Comparison of ENCODE assay signal across 15 cellular contexts in genomic region chr18:22505136-22505535, GRCh38.
A peak's percentile ranks its signal among the peaks of the same experiment; 100 is the strongest.
DNase-seq lines count a peak whose midpoint lies in the region; FAIRE-seq and TF ChIP-seq lines count a peak whose summit lies in the region.
"Had no signal": no experiment of that assay in that cellular context is flagged by ENCODE, and none has a peak within 500 bp of the region (broad histone marks: within the 10 kb centered on the region; RNA-seq: fewer than 3 reads in every experiment).

No MANE protein-coding gene starts in this region.

- H3K27me3 ChIP-seq in SJSA1 (replicated peaks) = no peaks in the 10 kb centered on the region
- H3K27me3 ChIP-seq: suprapubic skin had no signal

- CTCF ChIA-PET in activated CD4-positive, alpha-beta memory T cell treated with anti-CD3 and anti-CD28 coated beads, Interleukin-2, amount 10 ng/mL, durations not matched to agents 7 days and 5 days (lab: Charles Lee) = no interaction called here

- H3K4me1 ChIP-seq in SJSA1 (replicated peaks) = peaks cover 32% of the 10 kb centered on the region
- H3K4me1 ChIP-seq: suprapubic skin had no signal

- peaks cover 11% of the 10 kb centered on the region for H3K9me3 Mint-ChIP-seq in osteocyte (ENCODE audit: unreplicated experiment)
- H3K9me3 Mint-ChIP-seq in activated CD4-positive, alpha-beta memory T cell treated with anti-CD3 and anti-CD28 coated beads, Interleukin-2, amount 10 ng/mL, durations not matched to agents 7 days and 5 days = no peaks in the 10 kb centered on the region

- DNase-seq in EL = peak; percentile 49
- DNase-seq in SJSA1 (ENCODE audit: low read depth in 1 of 2, low spot score in 2 of 2) = peak; percentile 69 to 91
- DNase-seq in fibroblast of peridontal ligament (ENCODE audit: extremely low read depth) = peak; percentile 30
- DNase-seq in osteocyte (ENCODE audit: extremely low spot score, unreplicated experiment) = no peak
- DNase-seq in GM12891 (ENCODE audit: insufficient read length, low spot score) = no peak
- DNase-seq in activated naive CD4-positive, alpha-beta T cell treated with Interleukin-2 at 50 U/mL for 16 hours = no peak
- no peak for DNase-seq in activated CD4-positive, alpha-beta memory T cell treated with anti-CD3 and anti-CD28 coated beads, Interleukin-2, amount 10 ng/mL, durations not matched to agents 7 days and 5 days
- DNase-seq: CD8-positive, alpha-beta T cell; NCI-H1092 treated with DMSO at 0.1 percent for 48 hours; NCI-H345 had no signal

- H3K4me1 Mint-ChIP-seq in osteocyte (ENCODE audit: unreplicated experiment) = peaks cover 25% of the 10 kb centered on the region
- no peaks in the 10 kb centered on the region for H3K4me1 Mint-ChIP-seq in activated CD4-positive, alpha-beta memory T cell treated with anti-CD3 and anti-CD28 coated beads, Interleukin-2, amount 10 ng/mL, durations not matched to agents 7 days and 5 days

- peak overlapping the region; percentile 87 for H3K27ac ChIP-seq in SJSA1
- H3K27ac ChIP-seq: SK-N-MC, suprapubic skin had no signal

- no peak overlapping the region for H3K4me3 Mint-ChIP-seq in osteocyte (ENCODE audit: unreplicated experiment)
- H3K4me3 Mint-ChIP-seq in activated CD4-positive, alpha-beta memory T cell treated with anti-CD3 and anti-CD28 coated beads, Interleukin-2, amount 10 ng/mL, durations not matched to agents 7 days and 5 days = no peak overlapping the region
- H3K4me3 Mint-ChIP-seq: CD8-positive, alpha-beta T cell; IgD-negative memory B cell had no signal

- H3K9me3 ChIP-seq in SJSA1 (replicated peaks) = no peaks in the 10 kb centered on the region
- H3K9me3 ChIP-seq: suprapubic skin had no signal

- TF ChIP-seq POLR2A in GM12891 (IDR thresholded peaks at IDR 0.05; ENCODE audit: low read depth, low read length) = no peak

- POLR2A ChIA-PET in activated CD4-positive, alpha-beta memory T cell treated with anti-CD3 and anti-CD28 coated beads, Interleukin-2, amount 10 ng/mL, durations not matched to agents 7 days and 5 days (lab: Charles Lee) = no interaction called here

- no peak for FAIRE-seq in GM12891 (lab: Jason Lieb, UNC)
- FAIRE-seq: frontal cortex had no signal

- H3K36me3 ChIP-seq in SJSA1 = no peaks in the 10 kb centered on the region
- H3K36me3 ChIP-seq: suprapubic skin had no signal

- H3K36me3 Mint-ChIP-seq in osteocyte (ENCODE audit: unreplicated experiment) = no peaks in the 10 kb centered on the region
- no peaks in the 10 kb centered on the region for H3K36me3 Mint-ChIP-seq in activated CD4-positive, alpha-beta memory T cell treated with anti-CD3 and anti-CD28 coated beads, Interleukin-2, amount 10 ng/mL, durations not matched to agents 7 days and 5 days (ENCODE audit: low read depth)
- H3K36me3 Mint-ChIP-seq: CD8-positive, alpha-beta T cell; IgD-negative memory B cell had no signal

- peak overlapping the region; percentile 32 for H3K27ac Mint-ChIP-seq in osteocyte (ENCODE audit: unreplicated experiment)
- no peak overlapping the region for H3K27ac Mint-ChIP-seq in activated CD4-positive, alpha-beta memory T cell treated with anti-CD3 and anti-CD28 coated beads, Interleukin-2, amount 10 ng/mL, durations not matched to agents 7 days and 5 days
- H3K27ac Mint-ChIP-seq: CD8-positive, alpha-beta T cell; IgD-negative memory B cell; progenitor cell of endocrine pancreas had no signal

- H3K4me3 ChIP-seq in SJSA1 = no peak overlapping the region
- H3K4me3 ChIP-seq: SK-N-MC, suprapubic skin had no signal

- TF ChIP-seq CTCF in osteocyte (IDR thresholded peaks at IDR 0.05) = no peak

- no peaks in the 10 kb centered on the region for H3K27me3 Mint-ChIP-seq in osteocyte (ENCODE audit: unreplicated experiment)
- H3K27me3 Mint-ChIP-seq in activated CD4-positive, alpha-beta memory T cell treated with anti-CD3 and anti-CD28 coated beads, Interleukin-2, amount 10 ng/mL, durations not matched to agents 7 days and 5 days = no peaks in the 10 kb centered on the region
- H3K27me3 Mint-ChIP-seq: IgD-negative memory B cell, progenitor cell of endocrine pancreas had no signal

TF ChIP-seq in GM12891, 5 proteins besides CTCF, POLR2A, EP300 and RAD21:
- TF ChIP-seq TAF1 (IDR thresholded peaks at IDR 0.05; ENCODE audit: low read depth, low read length) (no peak), SPI1 (IDR thresholded peaks at IDR 0.05; ENCODE audit: low read depth, low read length) (no peak), PAX5 (IDR thresholded peaks at IDR 0.05; ENCODE audit: insufficient read depth, low read length, severe bottlenecking) (no peak), POLR2AphosphoS5 (IDR thresholded peaks at IDR 0.05; ENCODE audit: low read depth, low read length) (no peak), POU2F2 (IDR thresholded peaks at IDR 0.05; ENCODE audit: low read depth, low read length) (no peak)

Comparison
In these comparisons a context has a peak if more than half of its experiments do, and no peak if none do; other contexts are left out.
1. DNase-seq: peak in EL (single experiment), SJSA1 (2 of 2) and fibroblast of peridontal ligament (single experiment); none in osteocyte (single experiment), GM12891 (single experiment), activated naive CD4-positive, alpha-beta T cell treated with Interleukin-2 at 50 U/mL for 16 hours (single experiment) and activated CD4-positive, alpha-beta memory T cell treated with anti-CD3 and anti-CD28 coated beads, Interleukin-2, amount 10 ng/mL, durations not matched to agents 7 days and 5 days (single experiment).